8 cellular contexts compared by ENCODE assay signal in the genomic region with DNA sequence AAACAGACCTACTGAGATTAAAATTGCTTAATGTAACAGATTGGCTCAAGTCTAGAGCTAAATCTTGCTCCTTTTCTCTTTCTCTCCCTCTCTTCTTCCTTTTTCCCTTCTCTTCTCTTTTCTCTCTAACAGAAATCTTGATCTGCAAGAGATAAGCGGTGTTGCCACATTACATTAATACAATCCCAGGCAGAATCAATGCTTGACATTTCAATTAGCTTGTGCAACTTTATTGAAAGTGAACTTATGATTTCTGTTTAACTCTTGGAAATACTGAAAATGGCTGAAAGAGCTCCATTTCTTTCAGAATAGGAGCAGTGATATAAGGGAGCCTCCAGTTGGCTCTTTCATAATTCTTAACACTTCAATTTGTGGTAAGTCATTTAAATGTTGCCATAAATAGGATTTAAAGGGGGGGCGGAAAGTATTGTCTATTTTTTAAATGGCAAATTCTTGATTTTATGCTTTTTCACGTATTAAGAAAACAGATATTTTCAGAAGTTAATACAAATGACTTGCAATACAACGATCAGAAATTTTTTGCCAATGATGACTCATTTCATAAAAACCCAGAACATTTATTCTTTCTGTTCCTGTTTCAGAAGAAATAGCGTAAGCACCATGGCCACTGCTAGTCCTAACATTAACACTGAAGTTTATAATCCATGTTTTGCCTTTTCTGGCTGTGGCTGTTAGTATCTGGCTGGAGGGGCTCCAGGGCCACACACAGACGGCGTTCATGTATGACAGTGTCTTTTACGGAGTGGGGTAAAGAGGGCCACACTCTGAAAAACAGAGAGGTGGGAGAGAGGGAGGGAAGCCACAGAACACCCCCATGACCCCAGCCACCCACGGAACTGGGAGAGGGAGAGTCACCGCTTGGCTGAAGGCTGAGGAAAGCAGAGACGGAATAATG.
DNase-seq lines count a peak whose midpoint lies in the region; ATAC-seq, FAIRE-seq and TF ChIP-seq lines count a peak whose summit lies in the region.

No MANE protein-coding gene starts in this region.

- POLR2A ChIA-PET in GM12878 (lab: Charles Lee): no interaction called here
- POLR2A ChIA-PET in naive thymus-derived CD4-positive, alpha-beta T cell (lab: Charles Lee): no interaction called here

- no peak for DNase-seq in GM12878 (ENCODE audit: low read depth, low spot score)
- peak; percentile 33 to 60 (median 43) for DNase-seq in ovary
- DNase-seq in activated T-cell treated with anti-CD3 and anti-CD28 coated beads, Interleukin-2, amount 50 U/mL, for 72 hours: no peak
- DNase-seq in NCI-H1105 (lab: John Stamatoyannopoulos, UW): no peak
- DNase-seq in naive thymus-derived CD4-positive, alpha-beta T cell: no peak
- DNase-seq in AML-193 (lab: John Stamatoyannopoulos, UW): no peak

- no peaks in the 10 kb centered on the region for H3K27me3 ChIP-seq in GM12878 (replicated peaks in 1 of 2; ENCODE audit: control insufficient read depth in 2 of 2, insufficient read depth in 2 of 2, low read length in 1 of 2)
- no peaks in the 10 kb centered on the region for H3K27me3 ChIP-seq in ovary
- H3K27me3 ChIP-seq in naive thymus-derived CD4-positive, alpha-beta T cell (ENCODE audit: control insufficient read depth in 2 of 2, insufficient read depth in 2 of 2, low read length in 2 of 2): no peaks in the 10 kb centered on the region

- ATAC-seq in GM18858 (IDR thresholded peaks at IDR 0.05; ENCODE audit: unreplicated experiment): peak; percentile 93
- ATAC-seq in HG03196 (IDR thresholded peaks at IDR 0.05; ENCODE audit: unreplicated experiment): peak; percentile 74
- ATAC-seq in GM12878: peak; percentile 91
- no peak for ATAC-seq in activated T-cell treated with anti-CD3 and anti-CD28 coated beads, Interleukin-2, amount 50 U/mL, for 72 hours (replicated peaks in 1 of 2)
- no peak for ATAC-seq in naive thymus-derived CD4-positive, alpha-beta T cell

- H3K9ac ChIP-seq in GM12878 (ENCODE audit: control insufficient read depth, insufficient read depth, low read length): no peak overlapping the region

- SMC1A ChIA-PET in GM12878 (lab: Charles Lee; ENCODE audit: uncharacterized antibody, unreplicated experiment): no interaction called here

- H3K27me3 Mint-ChIP-seq in activated T-cell treated with anti-CD3 and anti-CD28 coated beads, Interleukin-2, amount 50 U/mL, for 72 hours (ENCODE audit: low read depth): no peaks in the 10 kb centered on the region
- no peaks in the 10 kb centered on the region for H3K27me3 Mint-ChIP-seq in naive thymus-derived CD4-positive, alpha-beta T cell

- RAD21 ChIA-PET in GM12878 (lab: Charles Lee; ENCODE audit: unreplicated experiment): no interaction called here

- H3K4me1 ChIP-seq in GM12878 (ENCODE audit: control insufficient read depth, insufficient read depth, low read length) (no peaks in the 10 kb centered on the region), ovary (ENCODE audit: insufficient read depth) (peaks cover 4% of the 10 kb centered on the region)
- no peaks in the 10 kb centered on the region for H3K4me1 ChIP-seq in naive thymus-derived CD4-positive, alpha-beta T cell (ENCODE audit: control insufficient read depth in 2 of 2, insufficient read depth in 2 of 2, low read length in 2 of 2)

- H3K27ac ChIP-seq in GM12878 (ENCODE audit: control insufficient read depth, insufficient read depth): no peak overlapping the region
- H3K27ac ChIP-seq in ovary: peak overlapping the region in 1 of 2 donors; percentile 75
- H3K27ac ChIP-seq in naive thymus-derived CD4-positive, alpha-beta T cell (ENCODE audit: low read depth, low read length): no peak overlapping the region

- H3K4me3 ChIP-seq in GM12878: no peak overlapping the region
- H3K4me3 ChIP-seq in ovary: peak overlapping the region; percentile 21
- H3K4me3 ChIP-seq in naive thymus-derived CD4-positive, alpha-beta T cell (ENCODE audit: low read length): no peak overlapping the region

- no peaks in the 10 kb centered on the region for H3K4me1 Mint-ChIP-seq in activated T-cell treated with anti-CD3 and anti-CD28 coated beads, Interleukin-2, amount 50 U/mL, for 72 hours (ENCODE audit: low read depth)
- no peaks in the 10 kb centered on the region for H3K4me1 Mint-ChIP-seq in naive thymus-derived CD4-positive, alpha-beta T cell

- H3K79me2 ChIP-seq in GM12878 (ENCODE audit: control insufficient read depth, insufficient read depth, low read length): no peaks in the 10 kb centered on the region

- H3K4me2 ChIP-seq in GM12878 (ENCODE audit: control insufficient read depth, insufficient read depth): no peak overlapping the region

- intact Hi-C loops in GM12878 (cut with micrococcal nuclease; ENCODE audit: unreplicated experiment): no loop called here
- intact Hi-C loops in ovary (cut with DNase I): no loop called here
- intact Hi-C loops in naive thymus-derived CD4-positive, alpha-beta T cell (cut with micrococcal nuclease): no loop called here

- in situ Hi-C loops in GM12878 (cut with MboI): no loop called here

- no TSS peak for BruUV-seq in GM12878 (replicated peaks; lab: Mats Ljungman, UMichigan)

- H3K27ac Mint-ChIP-seq in activated T-cell treated with anti-CD3 and anti-CD28 coated beads, Interleukin-2, amount 50 U/mL, for 72 hours: no peak overlapping the region
- H3K27ac Mint-ChIP-seq in naive thymus-derived CD4-positive, alpha-beta T cell: no peak overlapping the region

- no peak overlapping the region for H3K4me3 Mint-ChIP-seq in activated T-cell treated with anti-CD3 and anti-CD28 coated beads, Interleukin-2, amount 50 U/mL, for 72 hours
- no peak overlapping the region for H3K4me3 Mint-ChIP-seq in naive thymus-derived CD4-positive, alpha-beta T cell

- no peak for TF ChIP-seq POLR2A in GM12878 (IDR thresholded peaks at IDR 0.05; ENCODE audit: low read depth, low read length)
- no peak for TF ChIP-seq POLR2A in ovary (IDR thresholded peaks at IDR 0.05)

- H3K36me3 Mint-ChIP-seq in activated T-cell treated with anti-CD3 and anti-CD28 coated beads, Interleukin-2, amount 50 U/mL, for 72 hours (ENCODE audit: insufficient read depth in 2 of 2): peaks cover 0 to 1% of the 10 kb centered on the region in 2 donors
- H3K36me3 Mint-ChIP-seq in naive thymus-derived CD4-positive, alpha-beta T cell: no peaks in the 10 kb centered on the region

- TF ChIP-seq RAD21 in GM12878 (IDR thresholded peaks at IDR 0.05; ENCODE audit: insufficient read depth, low read depth, low read length): no peak

- no peaks in the 10 kb centered on the region for H4K20me1 ChIP-seq in GM12878 (ENCODE audit: control insufficient read depth, insufficient read depth)

- no peak for FAIRE-seq in GM12878 (lab: Jason Lieb, UNC)

- 44% methylated on average over 11 of the region's 11 CpGs for WGBS in GM12878 (ENCODE audit: insufficient coverage, insufficient replicate concordance, low lambda C conversion rate, missing lambda C conversion rate)
- WGBS in ovary, 3 donors: 17 to 24% (median 19%) methylated on average over 11 of the region's 11 CpGs

- no peak overlapping the region for H2AFZ ChIP-seq in GM12878 (ENCODE audit: control insufficient read depth, low read depth, low read length)

- H3K9me3 ChIP-seq in GM12878 (replicated peaks; ENCODE audit: control insufficient read depth, insufficient read depth, low read length): no peaks in the 10 kb centered on the region
- H3K9me3 ChIP-seq in ovary: no peaks in the 10 kb centered on the region
- no peaks in the 10 kb centered on the region for H3K9me3 ChIP-seq in naive thymus-derived CD4-positive, alpha-beta T cell (ENCODE audit: control insufficient read depth in 2 of 3, low read length in 3 of 3)

- no peak for TF ChIP-seq CTCF in GM12878 (IDR thresholded peaks at IDR 0.05 in 2 of 3, conservative IDR thresholded peaks at IDR 0.05 in 1 of 3; ENCODE audit: control insufficient read depth in 2 of 3, extremely low read depth in 1 of 3, insufficient read depth in 1 of 3, low read depth in 3 of 3, low read length in 3 of 3)
- no peak for TF ChIP-seq CTCF in ovary (IDR thresholded peaks at IDR 0.05)

- TF ChIP-seq EP300 in GM12878 (IDR thresholded peaks at IDR 0.05; ENCODE audit: borderline replicate concordance in 1 of 2, control insufficient read depth in 1 of 2, low read depth in 2 of 2, low read length in 2 of 2) (0 out of 4 replicates have a peak, but pooled peaks of 1 of the 2 experiments have one; percentile 27), ovary (IDR thresholded peaks at IDR 0.05) (no peak)

- CTCF ChIA-PET in GM12878 (lab: Yijun Ruan, JAX): no interaction called here
- CTCF ChIA-PET in naive thymus-derived CD4-positive, alpha-beta T cell (lab: Charles Lee): no interaction called here

- H3K36me3 ChIP-seq in GM12878 (ENCODE audit: control insufficient read depth in 2 of 2, insufficient read depth in 2 of 2, low read length in 1 of 2) (no peaks in the 10 kb centered on the region), ovary (no peaks in the 10 kb centered on the region)
- H3K36me3 ChIP-seq in naive thymus-derived CD4-positive, alpha-beta T cell (ENCODE audit: control insufficient read depth in 2 of 3, insufficient read depth in 3 of 3, low read length in 3 of 3): no peaks in the 10 kb centered on the region

- peaks cover 3 to 4% of the 10 kb centered on the region in 2 donors for H3K9me3 Mint-ChIP-seq in activated T-cell treated with anti-CD3 and anti-CD28 coated beads, Interleukin-2, amount 50 U/mL, for 72 hours
- peaks cover 0 to 18% (median 5%) of the 10 kb centered on the region in 11 donors for H3K9me3 Mint-ChIP-seq in naive thymus-derived CD4-positive, alpha-beta T cell

TF ChIP-seq in GM12878, 131 proteins besides CTCF, POLR2A, EP300 and RAD21:
- TF ChIP-seq ATF7 (IDR thresholded peaks at IDR 0.05; ENCODE audit: low read depth) (peak; percentile 44), SUPT20H (IDR thresholded peaks at IDR 0.05; ENCODE audit: borderline replicate concordance, control insufficient read depth, low read depth, low read length) (no peak), SPI1 (IDR thresholded peaks at IDR 0.05; ENCODE audit: borderline replicate concordance, insufficient read depth, low read depth, low read length) (peak; percentile 78), PAX8 (IDR thresholded peaks at IDR 0.05) (no peak), BCL11A (IDR thresholded peaks at IDR 0.05; ENCODE audit: low read depth, low read length) (peak; percentile 36; the same call in 1 of the 2 replicates), SP1 (IDR thresholded peaks at IDR 0.05; ENCODE audit: low read depth, low read length) (no peak), IKZF1 (conservative IDR thresholded peaks at IDR 0.05) (0 out of 2 replicates have a peak, but pooled peaks have one; percentile 13), DPF2 (IDR thresholded peaks at IDR 0.05) (0 out of 2 replicates have a peak, but pooled peaks have one; percentile 49), JUNB (IDR thresholded peaks at IDR 0.05) (peak; percentile 73), JUND (IDR thresholded peaks at IDR 0.05; ENCODE audit: low read depth, low read length) (peak; percentile 77; the same call in 1 of the 2 replicates), ZNF24 (IDR thresholded peaks at IDR 0.05) (0 out of 2 replicates have a peak, but pooled peaks have one; percentile 37)

Comparison
In these comparisons a context has a peak if more than half of its experiments do, and no peak if none do; other contexts are left out.
1. ATAC-seq: peak in GM18858 (single experiment), HG03196 (single experiment) and GM12878 (single experiment); none in activated T-cell treated with anti-CD3 and anti-CD28 coated beads, Interleukin-2, amount 50 U/mL, for 72 hours (0 of 2) and naive thymus-derived CD4-positive, alpha-beta T cell (single experiment).
2. DNase-seq: peak in ovary (5 of 5); none in GM12878 (single experiment), activated T-cell treated with anti-CD3 and anti-CD28 coated beads, Interleukin-2, amount 50 U/mL, for 72 hours (0 of 2), NCI-H1105 (single experiment), naive thymus-derived CD4-positive, alpha-beta T cell (0 of 9) and AML-193 (0 of 2).